Comparison of ENCODE assay signal across 19 cellular contexts in the genomic region with DNA sequence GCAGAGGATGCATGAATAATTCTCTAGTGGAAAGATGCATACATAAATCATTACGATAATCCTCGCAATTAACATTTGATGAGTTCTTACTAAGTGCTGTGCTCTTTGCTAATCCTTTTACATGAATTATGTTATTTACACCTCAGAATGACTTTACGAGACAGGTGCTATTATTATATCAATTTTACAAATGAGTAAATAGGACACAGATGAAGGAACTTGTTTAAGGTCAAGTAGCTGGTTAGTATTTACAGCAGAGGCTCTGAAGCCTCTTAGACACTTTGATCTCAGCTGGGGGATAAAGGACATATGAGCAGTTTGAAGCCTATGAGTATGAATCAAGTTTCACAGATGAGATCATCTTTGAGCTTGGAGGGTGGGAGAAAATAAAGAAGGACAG.
"Had no signal": no experiment of that assay in that cellular context is flagged by ENCODE, and none has a peak within 500 bp of the region (broad histone marks: within the 10 kb centered on the region; RNA-seq: fewer than 3 reads in every experiment).

No MANE protein-coding gene starts in this region.

- FAIRE-seq: astrocyte, colon, keratinocyte, small intestine had no signal

- ATAC-seq: effector memory CD8-positive, alpha-beta T cell; left lobe of liver; lower lobe of right lung; mucosa of descending colon; right lobe of liver; WTC11 had no signal

- DNase-seq: activated CD8-positive, alpha-beta memory T cell treated with anti-CD3 and anti-CD28 coated beads, Interleukin-2, amount 50 U/mL, for 4 hours; activated naive CD4-positive, alpha-beta T cell; activated T-cell treated with anti-CD3 and anti-CD28 coated beads, Interleukin-2, amount 50 U/mL, for 24 hours; adrenal gland; effector memory CD8-positive, alpha-beta T cell; lower lobe of right lung; mesendoderm; mucosa of descending colon; occipital lobe; posterior cingulate gyrus; right lobe of liver; small intestine; transverse colon; uterus had no signal
